In genomic region chr20:145877-146276, GRCh38 we compare ENCODE assay signal across 34 cellular contexts. TPM values are rescaled to one million over a fixed set of nuclear protein-coding genes. Genes with fewer than 3 reads are reported as not detected.
"Had no signal": no experiment of that assay in that cellular context is flagged by ENCODE, and none has a peak within 500 bp of the region (broad histone marks: within the 10 kb centered on the region; RNA-seq: fewer than 3 reads in every experiment).

No MANE protein-coding gene starts in this region.

- H3K36me3 ChIP-seq: esophagus squamous epithelium, gastrocnemius medialis, heart right ventricle, left lung, lower lobe of right lung had no signal

- ATAC-seq: esophagus mucosa; gastrocnemius medialis; heart right ventricle; left cardiac atrium; left lung; left ventricle myocardium superior; lower lobe of right lung; mucosa of descending colon; naive thymus-derived CD8-positive, alpha-beta T cell had no signal

- H3K4me3 ChIP-seq: coronary artery, dorsolateral prefrontal cortex, esophagus squamous epithelium, gastrocnemius medialis, heart right ventricle, left lung, lower lobe of right lung, mucosa of descending colon had no signal

- H3K27ac ChIP-seq: coronary artery, dorsolateral prefrontal cortex, epithelial cell of prostate, esophagus squamous epithelium, gastrocnemius medialis, heart right ventricle, left lung, lower lobe of right lung had no signal

- H3K27ac Mint-ChIP-seq: mesothelial cell of epicardium, naive B cell had no signal

- H3K4me1 Mint-ChIP-seq: mesothelial cell of epicardium; naive B cell; naive thymus-derived CD8-positive, alpha-beta T cell had no signal

- H3K9me3 Mint-ChIP-seq: naive B cell; naive thymus-derived CD8-positive, alpha-beta T cell had no signal

- H3K4me1 ChIP-seq: esophagus squamous epithelium, gastrocnemius medialis, heart right ventricle, left lung, lower lobe of right lung had no signal

- FAIRE-seq: endometrium, islet of Langerhans, keratinocyte had no signal

- H3K9me3 ChIP-seq: esophagus squamous epithelium, gastrocnemius medialis, heart right ventricle, left lung, lower lobe of right lung, mucosa of descending colon had no signal

- DNase-seq: dermis blood vessel endothelial cell; dorsolateral prefrontal cortex; effector CD4-positive, alpha-beta T cell; effector memory CD4-positive, alpha-beta T cell; erythroblast; esophagus squamous epithelium; foreskin fibroblast; foreskin melanocyte; gastrocnemius medialis; glutamatergic neuron; head of caudate nucleus; heart right ventricle; hippocampal formation; left cardiac atrium; left lung; left ventricle myocardium superior; lower lobe of right lung; mesenchymal stem cell; mucosa of descending colon; naive B cell; naive thymus-derived CD8-positive, alpha-beta T cell had no signal

- H3K36me3 Mint-ChIP-seq: mesothelial cell of epicardium, naive B cell had no signal

- H3K4me3 Mint-ChIP-seq: mesothelial cell of epicardium; naive B cell; naive thymus-derived CD8-positive, alpha-beta T cell had no signal

RNA-seq across cellular contexts. Expression of gene DEFB126, which starts 3.5 kb away (rescaled TPM):
- total RNA-seq: dermis blood vessel endothelial cell; dorsolateral prefrontal cortex; esophagus mucosa; esophagus squamous epithelium; gastrocnemius medialis; glomerular endothelial cell; heart right ventricle; kidney epithelial cell; left cardiac atrium; left lung; left ventricle myocardium superior; lower leg skin; lower lobe of right lung; lung microvascular endothelial cell; mesenteric fat pad; mesothelial cell of epicardium; mucosa of descending colon; myocyte; naive thymus-derived CD8-positive, alpha-beta T cell had no signal
- polyA plus RNA-seq: heart right ventricle; keratinocyte; naive thymus-derived CD8-positive, alpha-beta T cell had no signal

RNA-seq across cellular contexts. Expression of gene DEFB127, which starts 11.4 kb away (rescaled TPM):
- total RNA-seq: dermis blood vessel endothelial cell; dorsolateral prefrontal cortex; esophagus mucosa; esophagus squamous epithelium; gastrocnemius medialis; glomerular endothelial cell; heart right ventricle; kidney epithelial cell; left cardiac atrium; left lung; left ventricle myocardium superior; lower leg skin; lower lobe of right lung; lung microvascular endothelial cell; mesenteric fat pad; mesothelial cell of epicardium; mucosa of descending colon; myocyte; naive thymus-derived CD8-positive, alpha-beta T cell had no signal
- polyA plus RNA-seq: heart right ventricle; keratinocyte; naive thymus-derived CD8-positive, alpha-beta T cell had no signal

RNA-seq across cellular contexts. Expression of gene DEFB128, which starts 43.6 kb away (rescaled TPM):
- total RNA-seq: dermis blood vessel endothelial cell; dorsolateral prefrontal cortex; esophagus mucosa; esophagus squamous epithelium; gastrocnemius medialis; glomerular endothelial cell; heart right ventricle; kidney epithelial cell; left cardiac atrium; left lung; left ventricle myocardium superior; lower leg skin; lower lobe of right lung; lung microvascular endothelial cell; mesenteric fat pad; mesothelial cell of epicardium; mucosa of descending colon; myocyte; naive thymus-derived CD8-positive, alpha-beta T cell had no signal
- polyA plus RNA-seq: heart right ventricle; keratinocyte; naive thymus-derived CD8-positive, alpha-beta T cell had no signal

RNA-seq across cellular contexts. Expression of gene DEFB125, which starts 58.4 kb away (rescaled TPM):
- total RNA-seq: dermis blood vessel endothelial cell; dorsolateral prefrontal cortex; esophagus mucosa; esophagus squamous epithelium; gastrocnemius medialis; glomerular endothelial cell; heart right ventricle; kidney epithelial cell; left cardiac atrium; left lung; left ventricle myocardium superior; lower leg skin; lower lobe of right lung; lung microvascular endothelial cell; mesenteric fat pad; mesothelial cell of epicardium; mucosa of descending colon; myocyte; naive thymus-derived CD8-positive, alpha-beta T cell had no signal
- polyA plus RNA-seq: heart right ventricle; keratinocyte; naive thymus-derived CD8-positive, alpha-beta T cell had no signal
